Comparison of ENCODE assay signal across 12 cellular contexts in genomic region chr21:46190491-46191131, GRCh38. TPM values are rescaled to one million over a fixed set of nuclear protein-coding genes. Genes with fewer than 3 reads are reported as not detected.
DNase-seq lines count a peak whose midpoint lies in the region; ATAC-seq, FAIRE-seq and TF ChIP-seq lines count a peak whose summit lies in the region.
"Had no signal": no experiment of that assay in that cellular context is flagged by ENCODE, and none has a peak within 500 bp of the region (broad histone marks: within the 10 kb centered on the region; RNA-seq: fewer than 3 reads in every experiment).

No MANE protein-coding gene starts in this region.

- no peaks in the 10 kb centered on the region for H3F3A ChIP-seq in PC-3 (ENCODE audit: low read length, unreplicated experiment)

- H3K4me2 ChIP-seq in PC-3 (ENCODE audit: low read length) (no peak overlapping the region), trophoblast cell (ENCODE audit: low read length) (no peak overlapping the region)

- peak overlapping the region; percentile 38 for H2BK12ac ChIP-seq in trophoblast cell (ENCODE audit: low read length)

- WGBS in trophoblast cell (ENCODE audit: extremely low coverage, insufficient coverage, insufficient read length) = no CpG with 5 or more reads among the region's 15 CpGs

- H3K27me3 ChIP-seq in A673 (replicated peaks; ENCODE audit: insufficient read depth, low read depth, low read length, poor library complexity) = no peaks in the 10 kb centered on the region
- H3K27me3 ChIP-seq in PC-3 (ENCODE audit: low read length) = no peaks in the 10 kb centered on the region
- no peaks in the 10 kb centered on the region for H3K27me3 ChIP-seq in trophoblast cell (ENCODE audit: insufficient read depth, low read length)

- peak overlapping the region; percentile 25 for H4K91ac ChIP-seq in trophoblast cell (ENCODE audit: low read depth, low read length)

- no peak overlapping the region for H2AFZ ChIP-seq in PC-3 (ENCODE audit: low read length)
- no peak overlapping the region for H2AFZ ChIP-seq in trophoblast cell (ENCODE audit: insufficient read depth, low read length, poor library complexity)

- DNase-seq in A673 (ENCODE audit: low spot score) (no peak), PC-3 (no peak), trophoblast cell (no peak), D721Med (ENCODE audit: insufficient read length, low spot score) (no peak), 8988T (no peak), SHP77 (lab: John Stamatoyannopoulos, UW) (no peak)
- DNase-seq in activated naive CD4-positive, alpha-beta T cell treated with anti-CD3 and anti-CD28 coated beads, Interleukin-2, amount 50 U/mL, for 16 hours = no peak
- DNase-seq: activated naive CD4-positive, alpha-beta T cell treated with anti-CD3 and anti-CD28 coated beads, Interleukin-2, amount 10 ng/mL, durations not matched to agents 7 days and 5 days; KG1; stimulated activated CD4-positive, alpha-beta T cell treated with anti-CD3 and anti-CD28 coated beads, Interleukin-2, amount 100 ng/mL, for 48 hours; WERI-Rb-1 had no signal

- H3K9me3 ChIP-seq in A673 (ENCODE audit: low read depth, low read length, poor library complexity, severe bottlenecking) = no peaks in the 10 kb centered on the region
- no peaks in the 10 kb centered on the region for H3K9me3 ChIP-seq in PC-3 (ENCODE audit: low read length)
- peaks cover 11% of the 10 kb centered on the region for H3K9me3 ChIP-seq in trophoblast cell (ENCODE audit: insufficient read depth, low read depth, low read length)

- no peak overlapping the region for H3K4ac ChIP-seq in trophoblast cell (ENCODE audit: low read depth, low read length)

- POLR2A ChIA-PET in A673 (lab: Charles Lee; ENCODE audit: low non-redundant PET) (interaction anchor here (0.7 kb wide), 1 partner anchor 135 kb away, joined by 5 read pairs; a partner anchor contains a TSS), PC-3 (lab: Charles Lee; ENCODE audit: unreplicated experiment) (no interaction called here)

- H2BK5ac ChIP-seq in trophoblast cell (ENCODE audit: low read depth, low read length, poor library complexity) = peak overlapping the region; percentile 18

- peaks cover 4% of the 10 kb centered on the region for H3K79me1 ChIP-seq in trophoblast cell (ENCODE audit: low read length)

- peak overlapping the region; percentile 34 for H4K12ac ChIP-seq in trophoblast cell (ENCODE audit: low read depth, low read length)

- H3K79me2 ChIP-seq in PC-3 (ENCODE audit: low read length) (no peaks in the 10 kb centered on the region), trophoblast cell (ENCODE audit: control insufficient read depth, insufficient read depth, low read length, poor library complexity) (no peaks in the 10 kb centered on the region)

- peak overlapping the region; percentile 53 for H2AK5ac ChIP-seq in trophoblast cell (ENCODE audit: low read length)

- TF ChIP-seq CTCF in A673 (conservative IDR thresholded peaks at IDR 0.05; ENCODE audit: low read depth, low read length) = no peak
- TF ChIP-seq CTCF in PC-3 (conservative IDR thresholded peaks at IDR 0.05; ENCODE audit: low read depth, low read length) = no peak
- no peak for TF ChIP-seq CTCF in D721Med (IDR thresholded peaks at IDR 0.05; ENCODE audit: insufficient read depth, missing control alignments)

- no peak overlapping the region for H3K4me3 ChIP-seq in A673 (ENCODE audit: low read depth, low read length, poor library complexity, severe bottlenecking)
- no peak overlapping the region for H3K4me3 ChIP-seq in PC-3 (ENCODE audit: low read length)
- H3K4me3 ChIP-seq in trophoblast cell (ENCODE audit: low read depth, low read length) = no peak overlapping the region

- no peaks in the 10 kb centered on the region for H3K4me1 ChIP-seq in A673 (ENCODE audit: insufficient read depth, low read length, poor library complexity, severe bottlenecking)
- H3K4me1 ChIP-seq in PC-3 (ENCODE audit: insufficient read depth, low read length) = peaks cover 34% of the 10 kb centered on the region
- H3K4me1 ChIP-seq in trophoblast cell (ENCODE audit: control insufficient read depth in 1 of 2, insufficient read depth in 2 of 2, low read length in 2 of 2) = peaks cover 29 to 30% of the 10 kb centered on the region in 2 experiments

- H3K36me3 ChIP-seq in A673 (ENCODE audit: insufficient read depth, low read length, poor library complexity, severe bottlenecking) = peaks cover 50% of the 10 kb centered on the region
- peaks cover 4% of the 10 kb centered on the region; the same call in 1 of the 2 replicates for H3K36me3 ChIP-seq in PC-3 (ENCODE audit: low read depth, low read length)
- peaks cover 54 to 56% of the 10 kb centered on the region in 2 experiments for H3K36me3 ChIP-seq in trophoblast cell (ENCODE audit: control insufficient read depth in 1 of 2, insufficient read depth in 2 of 2, low read length in 2 of 2)

- H3K14ac ChIP-seq in trophoblast cell (ENCODE audit: low read length) = peak overlapping the region; percentile 12

- H3K23ac ChIP-seq in trophoblast cell (ENCODE audit: low read length) = no peak overlapping the region

- no peaks in the 10 kb centered on the region for H4K20me1 ChIP-seq in PC-3 (ENCODE audit: low read length)

- CTCF ChIA-PET in A673 (lab: Charles Lee) = no interaction called here
- CTCF ChIA-PET in PC-3 (lab: Charles Lee) = interaction anchor here (1.1 kb wide), 1 partner anchor 217 kb away, joined by 5 read pairs; no protein-coding TSS in a partner anchor

- H3K18ac ChIP-seq in trophoblast cell (ENCODE audit: low read length) = peak overlapping the region; percentile 14

- BruUV-seq in A673 (replicated peaks; lab: Mats Ljungman, UMichigan) = TSS peak; percentile 51
- TSS peak; percentile 26 for BruUV-seq in PC-3 (replicated peaks; lab: Mats Ljungman, UMichigan)

- no peaks in the 10 kb centered on the region for H3K9me2 ChIP-seq in PC-3 (replicated peaks; ENCODE audit: low read length)

- H3K9ac ChIP-seq in PC-3 (ENCODE audit: low read length) = no peak overlapping the region
- no peak overlapping the region for H3K9ac ChIP-seq in trophoblast cell (ENCODE audit: low read length)

- FAIRE-seq in D721Med (lab: Jason Lieb, UNC) = no peak

- ATAC-seq in PC-3 = no peak
- ATAC-seq in esophagus mucosa = peak; percentile 15

- intact Hi-C loops in A673 (cut with micrococcal nuclease; ENCODE audit: unreplicated experiment) (no loop called here), PC-3 (cut with micrococcal nuclease) (no loop called here)

- H2BK120ac ChIP-seq in trophoblast cell (ENCODE audit: insufficient read depth, low read length, poor library complexity) = no peak overlapping the region

- H4K8ac ChIP-seq in trophoblast cell (ENCODE audit: low read depth, low read length) = no peak overlapping the region

- H3K27ac ChIP-seq in A673 (ENCODE audit: low read depth, low read length, poor library complexity, severe bottlenecking) = no peak overlapping the region
- H3K27ac ChIP-seq in PC-3 (ENCODE audit: low read length) = no peak overlapping the region
- H3K27ac ChIP-seq in trophoblast cell (ENCODE audit: low read depth, low read length) = peak overlapping the region; percentile 4
- H3K27ac ChIP-seq: WERI-Rb-1 had no signal

RNA-seq across cellular contexts. Expression of gene SPATC1L, which starts 6.4 kb away (rescaled TPM):
- 30.9 and 40.6 TPM in 2 replicates for total RNA-seq in A673 (2021)
- total RNA-seq in PC-3 (2014; rRNA removed) = 41.7 and 49.5 TPM in 2 replicates
- total RNA-seq in esophagus mucosa = 7.2 TPM
- polyA plus RNA-seq in trophoblast cell (2013) = 22.3 and 23.2 TPM in 2 replicates

RNA-seq across cellular contexts. Expression of gene FTCD, which starts 35.2 kb away (rescaled TPM):
- total RNA-seq in A673 (2021) = 5.4 and 6.6 TPM in 2 replicates
- total RNA-seq in PC-3 (2014; rRNA removed) = 0.40 and 0.58 TPM in 2 replicates
- 0.36 TPM for total RNA-seq in esophagus mucosa
- polyA plus RNA-seq in trophoblast cell (2013) = 1.0 and 1.4 TPM in 2 replicates

RNA-seq across cellular contexts. Expression of gene LSS, which starts 38.0 kb away (rescaled TPM):
- total RNA-seq in A673 (2021) = 130 and 151 TPM in 2 replicates
- total RNA-seq in PC-3 (2014; rRNA removed) = 45.7 and 53.9 TPM in 2 replicates
- total RNA-seq in esophagus mucosa = 92.6 TPM
- polyA plus RNA-seq in trophoblast cell (2013) = 63.4 and 64.5 TPM in 2 replicates
